ENCODE assay signal across 8 cellular contexts in genomic region chr10:124693801-124694416, GRCh38. TPM values are rescaled to one million over a fixed set of nuclear protein-coding genes. Genes with fewer than 3 reads are reported as not detected.
DNase-seq lines count a peak whose midpoint lies in the region; ATAC-seq and TF ChIP-seq lines count a peak whose summit lies in the region.

No MANE protein-coding gene starts in this region.

- no peak for TF ChIP-seq EP300 in SK-N-SH (IDR thresholded peaks at IDR 0.05; ENCODE audit: borderline replicate concordance in 1 of 2, low read depth in 1 of 2, low read length in 1 of 2)

- peak overlapping the region; percentile 9 for H2AK5ac ChIP-seq in trophoblast cell (ENCODE audit: low read length)

- no peak for TF ChIP-seq RAD21 in SK-N-SH (IDR thresholded peaks at IDR 0.05; ENCODE audit: low read length)

- H4K12ac ChIP-seq in trophoblast cell (ENCODE audit: low read depth, low read length) = no peak overlapping the region

- H3K18ac ChIP-seq in trophoblast cell (ENCODE audit: low read length) = peak overlapping the region; percentile 50

- H3K9ac ChIP-seq in trophoblast cell (ENCODE audit: low read length) (no peak overlapping the region), SK-N-SH (no peak overlapping the region), Karpas-422 (ENCODE audit: low read length) (no peak overlapping the region)

- DNase-seq in NCI-H1092 treated with DMSO at 0.1 percent for 48 hours (lab: John Stamatoyannopoulos, UW) (peak; percentile 79), cerebellar cortex (ENCODE audit: low spot score) (peak; percentile 73), trophoblast cell (peak; percentile 69 to 78), foreskin fibroblast (no peak), SK-N-SH (no peak), Karpas-422 (no peak)

- POLR2A ChIA-PET in SK-N-SH (lab: Yijun Ruan, JAX) = interaction anchor here (0.7 kb wide), 1 partner anchor 9 kb away, joined by 4 read pairs; no protein-coding TSS in a partner anchor

- H3F3A ChIP-seq in SK-N-SH (replicated peaks; ENCODE audit: insufficient read depth) = no peaks in the 10 kb centered on the region

- H4K20me1 ChIP-seq in SK-N-SH (ENCODE audit: insufficient read depth) (no peaks in the 10 kb centered on the region), Karpas-422 (ENCODE audit: insufficient read depth, low read depth, low read length) (0 out of 2 replicates have a peak, but pooled peaks cover 5% of the 10 kb centered on the region)

- H3K79me2 ChIP-seq in trophoblast cell (ENCODE audit: control insufficient read depth, insufficient read depth, low read length, poor library complexity) = no peaks in the 10 kb centered on the region
- H3K79me2 ChIP-seq in SK-N-SH (ENCODE audit: insufficient read depth) = no peaks in the 10 kb centered on the region
- peaks cover 91% of the 10 kb centered on the region for H3K79me2 ChIP-seq in Karpas-422 (ENCODE audit: low read length)

- H3K4me3 ChIP-seq in trophoblast cell (ENCODE audit: low read depth, low read length) = no peak overlapping the region
- no peak overlapping the region for H3K4me3 ChIP-seq in foreskin fibroblast (ENCODE audit: low read depth in 1 of 2, low read length in 2 of 2)
- no peak overlapping the region for H3K4me3 ChIP-seq in SK-N-SH (ENCODE audit: low read depth in 2 of 2, low read length in 1 of 2)
- no peak overlapping the region for H3K4me3 ChIP-seq in Karpas-422 (ENCODE audit: low read length)

- TF ChIP-seq CTCF in foreskin fibroblast (IDR thresholded peaks at IDR 0.05; ENCODE audit: low read depth, low read length) (no peak), SK-N-SH (IDR thresholded peaks at IDR 0.05) (no peak)

- peaks cover 13 to 22% of the 10 kb centered on the region in 2 experiments for H3K36me3 ChIP-seq in trophoblast cell (ENCODE audit: control insufficient read depth in 1 of 2, insufficient read depth in 2 of 2, low read length in 2 of 2)
- peaks cover 0 to 33% of the 10 kb centered on the region in 2 experiments for H3K36me3 ChIP-seq in SK-N-SH (replicated peaks in 1 of 2; ENCODE audit: control insufficient read depth in 1 of 2, insufficient read depth in 2 of 2, low read length in 1 of 2)
- H3K36me3 ChIP-seq in Karpas-422 (ENCODE audit: insufficient read depth, low read length) = peaks cover 53% of the 10 kb centered on the region

- peak overlapping the region; percentile 51 for H4K8ac ChIP-seq in trophoblast cell (ENCODE audit: low read depth, low read length)

- H3K9me3 ChIP-seq in trophoblast cell (ENCODE audit: insufficient read depth, low read depth, low read length) = no peaks in the 10 kb centered on the region
- H3K9me3 ChIP-seq in SK-N-SH = no peaks in the 10 kb centered on the region
- H3K9me3 ChIP-seq in Karpas-422 (ENCODE audit: low read length) = no peaks in the 10 kb centered on the region

- peak overlapping the region; percentile 80 for H2BK5ac ChIP-seq in trophoblast cell (ENCODE audit: low read depth, low read length, poor library complexity)

- H2BK12ac ChIP-seq in trophoblast cell (ENCODE audit: low read length) = peak overlapping the region; percentile 40

- WGBS in trophoblast cell (ENCODE audit: extremely low coverage, insufficient coverage, insufficient read length) = no CpG with 5 or more reads among the region's 10 CpGs
- 82% methylated on average over 7 of the region's 10 CpGs for WGBS in SK-N-SH (ENCODE audit: low lambda C conversion rate)

- no peak overlapping the region for H3K4me2 ChIP-seq in trophoblast cell (ENCODE audit: low read length)
- no peak overlapping the region for H3K4me2 ChIP-seq in SK-N-SH
- no peak overlapping the region for H3K4me2 ChIP-seq in Karpas-422 (ENCODE audit: low read depth, low read length, poor library complexity, severe bottlenecking)

- H3K27ac ChIP-seq in trophoblast cell (ENCODE audit: low read depth, low read length) (peak overlapping the region; percentile 19), SK-N-SH (ENCODE audit: low read depth in 2 of 2, low read length in 1 of 2) (no peak overlapping the region; a peak in 1 of 4 replicates), Karpas-422 (ENCODE audit: low read length) (no peak overlapping the region)

- H3K27me3 ChIP-seq in trophoblast cell (ENCODE audit: insufficient read depth, low read length) (no peaks in the 10 kb centered on the region), SK-N-SH (ENCODE audit: insufficient read depth) (no peaks in the 10 kb centered on the region), Karpas-422 (ENCODE audit: low read length) (no peaks in the 10 kb centered on the region)

- H3K4ac ChIP-seq in trophoblast cell (ENCODE audit: low read depth, low read length) = peak overlapping the region; percentile 37

- H3K14ac ChIP-seq in trophoblast cell (ENCODE audit: low read length) = peak overlapping the region; percentile 28

- H3K23ac ChIP-seq in trophoblast cell (ENCODE audit: low read length) = no peak overlapping the region

- H2BK120ac ChIP-seq in trophoblast cell (ENCODE audit: insufficient read depth, low read length, poor library complexity) = peak overlapping the region; percentile 88

- H3K9me2 ChIP-seq in SK-N-SH (no peaks in the 10 kb centered on the region), Karpas-422 (replicated peaks; ENCODE audit: insufficient read depth, low read length) (no peaks in the 10 kb centered on the region)

- peaks cover 7% of the 10 kb centered on the region for H3K79me1 ChIP-seq in trophoblast cell (ENCODE audit: low read length)

- ATAC-seq in GM19463 (IDR thresholded peaks at IDR 0.05; ENCODE audit: unreplicated experiment) (peak; percentile 18), HG03175 (IDR thresholded peaks at IDR 0.05; ENCODE audit: unreplicated experiment) (no peak)

- H4K91ac ChIP-seq in trophoblast cell (ENCODE audit: low read depth, low read length) = peak overlapping the region; percentile 84

- H2AFZ ChIP-seq in trophoblast cell (ENCODE audit: insufficient read depth, low read length, poor library complexity) (peak overlapping the region; percentile 14), SK-N-SH (ENCODE audit: low read depth) (no peak overlapping the region), Karpas-422 (ENCODE audit: low read length) (no peak overlapping the region)

- H3K4me1 ChIP-seq in trophoblast cell (ENCODE audit: control insufficient read depth in 1 of 2, insufficient read depth in 2 of 2, low read length in 2 of 2) = peaks cover 6 to 13% of the 10 kb centered on the region in 2 experiments
- peaks cover 0 to 9% of the 10 kb centered on the region in 2 experiments; a peak in 1 of 4 replicates for H3K4me1 ChIP-seq in SK-N-SH (ENCODE audit: control insufficient read depth in 1 of 2, insufficient read depth in 2 of 2, low read depth in 1 of 2, low read length in 1 of 2)
- peaks cover 17% of the 10 kb centered on the region for H3K4me1 ChIP-seq in Karpas-422 (ENCODE audit: low read length)

- CTCF ChIA-PET in SK-N-SH (lab: Yijun Ruan, JAX) = interaction anchor here (1.1 to 1.5 kb wide), 3 partner anchors 11 to 19 kb away, joined by 3 to 5 read pairs (median 3); no protein-coding TSS in a partner anchor

TF ChIP-seq in SK-N-SH, 30 proteins besides CTCF, POLR2A, EP300 and RAD21 (continues in another document):
- no peak for TF ChIP-seq RXRA (IDR thresholded peaks at IDR 0.05; ENCODE audit: borderline replicate concordance, low read depth)
- no peak for TF ChIP-seq FOXJ3 (CRISPR knock-in tag; IDR thresholded peaks at IDR 0.05)
- no peak for TF ChIP-seq REST (IDR thresholded peaks at IDR 0.05; ENCODE audit: low read depth, low read length)
- TF ChIP-seq IRF3 (IDR thresholded peaks at IDR 0.05; ENCODE audit: low read depth, low read length) = no peak
- TF ChIP-seq NRF1 (IDR thresholded peaks at IDR 0.05; ENCODE audit: low read depth, low read length) = no peak
- no peak for TF ChIP-seq CHD2 (IDR thresholded peaks at IDR 0.05; ENCODE audit: low read length, partially characterized antibody)
- no peak for TF ChIP-seq SIN3A (IDR thresholded peaks at IDR 0.05; ENCODE audit: borderline replicate concordance, low read depth, low read length)
- no peak for TF ChIP-seq FOSL2 (IDR thresholded peaks at IDR 0.05; ENCODE audit: borderline replicate concordance, low read depth)

RNA-seq across cellular contexts. Expression of gene FAM53B, which starts 50.3 kb away (rescaled TPM):
- 5.8 and 6.2 TPM in 2 replicates for polyA plus RNA-seq in trophoblast cell (2013)
- 5.2 and 5.6 TPM in 2 replicates for polyA plus RNA-seq in SK-N-SH (2012; rRNA removed)
- polyA plus RNA-seq in SK-N-SH (2012; cell fraction: cytosol; rRNA removed) = 2.2 and 3.6 TPM in 2 replicates
- polyA plus RNA-seq in SK-N-SH (2012; cell fraction: nucleus; rRNA removed) = 11.3 and 11.7 TPM in 2 replicates
- 72.5 and 148 TPM in 2 replicates for total RNA-seq in Karpas-422 (2014; rRNA removed; shearing (Covaris generic); ENCODE audit: low replicate concordance)

Comparison
In these comparisons a context has a peak if more than half of its experiments do, and no peak if none do; other contexts are left out.
1. DNase-seq: peak in NCI-H1092 treated with DMSO at 0.1 percent for 48 hours (single experiment), cerebellar cortex (single experiment) and trophoblast cell (2 of 2); none in foreskin fibroblast (0 of 2), SK-N-SH (single experiment) and Karpas-422 (single experiment).